In genomic region chr6:39048481-39049399, GRCh38 we compare ENCODE assay signal across 11 cellular contexts. TPM values are rescaled to one million over a fixed set of nuclear protein-coding genes. Genes with fewer than 3 reads are reported as not detected.
DNase-seq lines count a peak whose midpoint lies in the region; ATAC-seq, FAIRE-seq and TF ChIP-seq lines count a peak whose summit lies in the region.
"Had no signal": no experiment of that assay in that cellular context is flagged by ENCODE, and none has a peak within 500 bp of the region (broad histone marks: within the 10 kb centered on the region; RNA-seq: fewer than 3 reads in every experiment).

TSS of gene GLP1R (plus strand) at chr6:39048781. CDS start at chr6:39048841, 60 bp downstream.

- CTCF ChIA-PET in T-cell (lab: Charles Lee): no interaction called here

- H3K27me3 Mint-ChIP-seq in T-cell: peaks cover 29 to 47% of the 10 kb centered on the region in 2 donors
- peaks cover 50% of the 10 kb centered on the region for H3K27me3 Mint-ChIP-seq in osteocyte (ENCODE audit: unreplicated experiment)

- H3K9me3 Mint-ChIP-seq in T-cell (no peaks in the 10 kb centered on the region), osteocyte (ENCODE audit: unreplicated experiment) (no peaks in the 10 kb centered on the region)

- H3K27ac Mint-ChIP-seq in T-cell: no peak within 1 kb of the TSS
- no peak within 1 kb of the TSS for H3K27ac Mint-ChIP-seq in osteocyte (ENCODE audit: unreplicated experiment)

- in situ Hi-C loops in GM13977 (cut with MboI; ENCODE audit: low pct_unique_long_range_greater_than_20kb, low sequenced_read_pairs, unreplicated experiment): no loop called here

- TF ChIP-seq CTCF in osteocyte (IDR thresholded peaks at IDR 0.05): no peak
- no peak for TF ChIP-seq CTCF in GM13977 (IDR thresholded peaks at IDR 0.05; ENCODE audit: extremely low read depth, insufficient read depth, missing control alignments)
- no peak for TF ChIP-seq CTCF in D721Med (IDR thresholded peaks at IDR 0.05; ENCODE audit: insufficient read depth, missing control alignments)

- POLR2A ChIA-PET in T-cell (lab: Charles Lee): no interaction called here

- H3K36me3 Mint-ChIP-seq in T-cell: no peaks in the 10 kb centered on the region
- H3K36me3 Mint-ChIP-seq in osteocyte (ENCODE audit: unreplicated experiment): no peaks in the 10 kb centered on the region

- H3K4me1 Mint-ChIP-seq in T-cell (peaks cover 20 to 36% (median 25%) of the 10 kb centered on the region in 3 donors), osteocyte (ENCODE audit: unreplicated experiment) (no peaks in the 10 kb centered on the region)

- FAIRE-seq in D721Med (lab: Jason Lieb, UNC): no peak

- H3K4me3 Mint-ChIP-seq in T-cell: peak within 1 kb of the TSS in 2 of 3 donors; percentile 54 to 82
- H3K4me3 Mint-ChIP-seq in osteocyte (ENCODE audit: unreplicated experiment): peak within 1 kb of the TSS; percentile 26

- ATAC-seq in T-cell (replicated peaks in 1 of 4) (peak in 2 of 4 experiments; percentile 12 to 39), Right ventricle myocardium superior (ENCODE audit: poor library complexity) (peak; percentile 84), HG03135 (IDR thresholded peaks at IDR 0.05; ENCODE audit: unreplicated experiment) (no peak)

- intact Hi-C loops in Right ventricle myocardium superior (cut with DNase I): no loop called here

- peak; percentile 6 for DNase-seq in DMS53 treated with DMSO at 0.1 percent for 48 hours (lab: John Stamatoyannopoulos, UW; ENCODE audit: unreplicated experiment)
- DNase-seq in T-cell: no peak
- DNase-seq in Right ventricle myocardium superior: no peak
- DNase-seq in osteocyte (ENCODE audit: extremely low spot score, unreplicated experiment): peak; percentile 83
- no peak for DNase-seq in GM13977 (ENCODE audit: low spot score)
- DNase-seq in HuH-7 (ENCODE audit: low spot score): no peak
- DNase-seq in D721Med (ENCODE audit: insufficient read length, low spot score): no peak
- DNase-seq: NCI-H1417, transverse colon had no signal

RNA-seq across cellular contexts. Expression of gene GLP1R, which starts in this region (rescaled TPM):
- total RNA-seq in T-cell (under 1 TPM in 1 of 5 donors, not detected in 4; 0.07 TPM), Right ventricle myocardium superior (6.5 TPM), osteocyte (not detected in 2 replicates)
- total RNA-seq: pulmonary artery endothelial cell, transverse colon had no signal

Comparison
In these comparisons a context has a peak if more than half of its experiments do, and no peak if none do; other contexts are left out.
1. Peak in DNase-seq in osteocyte; RNA of the gene not detected or under 1 TPM.